Comparison of ENCODE assay signal across 18 cellular contexts in the genomic region with DNA sequence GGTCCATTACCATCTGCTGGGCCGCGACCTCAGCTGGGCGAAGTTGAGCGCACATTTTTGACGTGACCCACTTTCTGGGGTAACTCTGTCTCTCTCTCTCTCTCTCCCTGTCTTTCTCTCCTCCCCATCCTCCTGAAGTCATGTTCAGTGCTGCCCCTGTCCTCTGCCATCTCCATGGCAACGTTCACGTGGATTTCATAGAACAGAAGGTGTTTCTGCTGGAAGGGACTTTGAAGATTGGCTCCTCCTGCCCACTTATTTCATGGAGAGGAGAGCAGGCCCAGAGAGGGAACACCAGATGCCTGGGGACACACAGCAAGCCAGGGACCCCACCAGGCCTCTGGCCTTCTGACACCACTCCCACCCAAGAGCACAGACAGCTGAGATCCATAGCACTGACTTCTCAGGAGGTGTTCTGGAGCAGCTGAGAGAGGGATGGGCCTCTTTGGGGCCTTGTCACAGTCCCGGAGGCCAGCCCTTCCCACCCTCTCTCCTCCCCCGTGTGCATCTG. TPM values are rescaled to one million over a fixed set of nuclear protein-coding genes. Genes with fewer than 3 reads are reported as not detected.
A peak's percentile ranks its signal among the peaks of the same experiment; 100 is the strongest.
DNase-seq lines count a peak whose midpoint lies in the region; ATAC-seq, FAIRE-seq and TF ChIP-seq lines count a peak whose summit lies in the region.
"Had no signal": no experiment of that assay in that cellular context is flagged by ENCODE, and none has a peak within 500 bp of the region (broad histone marks: within the 10 kb centered on the region; RNA-seq: fewer than 3 reads in every experiment).

No MANE protein-coding gene starts in this region.

- H3K14ac ChIP-seq in IMR-90 (replicated peaks; ENCODE audit: low read depth, low read length) (no peak overlapping the region), H1 (ENCODE audit: insufficient read length) (no peak overlapping the region)

- H3K27me3 Mint-ChIP-seq in activated naive CD8-positive, alpha-beta T cell treated with anti-CD3 and anti-CD28 coated beads, Interleukin-2, amount 10 ng/mL, durations not matched to agents 7 days and 5 days = peaks cover 1% of the 10 kb centered on the region
- H3K27me3 Mint-ChIP-seq in activated naive CD8-positive, alpha-beta T cell treated with anti-CD3 and anti-CD28 coated beads for 36 hours = no peaks in the 10 kb centered on the region

- H3K18ac ChIP-seq in IMR-90 (ENCODE audit: low read depth, low read length) (no peak overlapping the region), H1 (ENCODE audit: extremely low read depth, low read length) (no peak overlapping the region)

- no peak overlapping the region for H3K4me3 ChIP-seq in IMR-90 (ENCODE audit: insufficient read depth, low read depth, low read length)
- no peak overlapping the region for H3K4me3 ChIP-seq in H1 (ENCODE audit: extremely low read depth in 1 of 4, insufficient read depth in 2 of 4, low read depth in 3 of 4, low read length in 4 of 4)
- H3K4me3 ChIP-seq in upper lobe of right lung = no peak overlapping the region
- H3K4me3 ChIP-seq: HAP-1 had no signal

- peaks cover 2% of the 10 kb centered on the region for H3K36me3 Mint-ChIP-seq in activated naive CD8-positive, alpha-beta T cell treated with anti-CD3 and anti-CD28 coated beads, Interleukin-2, amount 10 ng/mL, durations not matched to agents 7 days and 5 days
- H3K36me3 Mint-ChIP-seq in activated naive CD8-positive, alpha-beta T cell treated with anti-CD3 and anti-CD28 coated beads for 36 hours = peaks cover 2% of the 10 kb centered on the region

- H2BK5ac ChIP-seq in IMR-90 (ENCODE audit: low read depth, low read length, poor library complexity, severe bottlenecking) = no peak overlapping the region
- no peak overlapping the region for H2BK5ac ChIP-seq in H1 (ENCODE audit: low read depth, low read length)

- peaks cover 15% of the 10 kb centered on the region for H3K9me1 ChIP-seq in IMR-90 (ENCODE audit: insufficient read depth, low read length)

- 93% methylated on average over 5 of the region's 9 CpGs; no CpG with 5 or more reads in 1 of the 2 experiments for WGBS in IMR-90 (ENCODE audit: extremely low coverage in 2 of 2, insufficient read length in 1 of 2), 2 experiments
- WGBS in H1 (ENCODE audit: extremely low coverage in 1 of 2, insufficient coverage in 1 of 2, insufficient read length in 1 of 2, insufficient replicate concordance in 2 of 2, low coverage in 1 of 2, low lambda C conversion rate in 2 of 2, missing lambda C conversion rate in 1 of 2), 2 experiments = 82% methylated on average over 9 of the region's 9 CpGs; no CpG with 5 or more reads in 1 of the 2 experiments

- TF ChIP-seq RAD21 in IMR-90 (IDR thresholded peaks at IDR 0.05; ENCODE audit: low read length) = no peak
- no peak for TF ChIP-seq RAD21 in H1 (IDR thresholded peaks at IDR 0.05 in 1 of 2, conservative IDR thresholded peaks at IDR 0.05 in 1 of 2; ENCODE audit: low read depth in 2 of 2, low read length in 2 of 2)

- no peak overlapping the region for H2BK12ac ChIP-seq in H1 (ENCODE audit: low read depth, low read length)

- peak; percentile 15 for DNase-seq in activated naive CD8-positive, alpha-beta T cell treated with anti-CD3 and anti-CD28 coated beads, Interleukin-2, amount 10 ng/mL, durations not matched to agents 7 days and 5 days
- no peak for DNase-seq in activated naive CD8-positive, alpha-beta T cell treated with anti-CD3 and anti-CD28 coated beads for 36 hours
- DNase-seq in IMR-90 (no peak), H1 (ENCODE audit: low read depth in 1 of 2, low spot score in 2 of 2) (no peak), upper lobe of right lung (peak; percentile 39)
- DNase-seq in activated naive CD4-positive, alpha-beta T cell treated with anti-CD3 and anti-CD28 coated beads, Interleukin-2, amount 50 U/mL, for 16 hours = no peak
- DNase-seq in activated CD8-positive, alpha-beta memory T cell treated with anti-CD3 and anti-CD28 coated beads, Interleukin-2, amount 50 U/mL, for 4 hours = no peak
- DNase-seq: DND-41, KBM-7, NCI-H1105 treated with DMSO at 0.1 percent for 48 hours, NCI-H187, NCI-H446 treated with DMSO at 0.1 percent for 48 hours, NCI-H82, OCI-M1, Right ventricle myocardium superior, SW 1271 had no signal

- no peaks in the 10 kb centered on the region for H3K36me3 ChIP-seq in IMR-90 (ENCODE audit: control insufficient read depth, insufficient read depth, low read length)
- H3K36me3 ChIP-seq in H1 (ENCODE audit: control insufficient read depth in 2 of 4, insufficient read depth in 4 of 4, low read length in 3 of 4) = no peaks in the 10 kb centered on the region
- H3K36me3 ChIP-seq in upper lobe of right lung = no peaks in the 10 kb centered on the region

- POLR2A ChIA-PET in activated naive CD8-positive, alpha-beta T cell treated with anti-CD3 and anti-CD28 coated beads, Interleukin-2, amount 10 ng/mL, durations not matched to agents 7 days and 5 days (lab: Charles Lee) = no interaction called here
- POLR2A ChIA-PET in IMR-90 (lab: Charles Lee; ENCODE audit: unreplicated experiment) (no interaction called here), H1 (lab: Charles Lee; ENCODE audit: partially characterized antibody) (no interaction called here)

- H2AK5ac ChIP-seq in IMR-90 (ENCODE audit: low read depth, low read length) = no peak overlapping the region
- no peak overlapping the region for H2AK5ac ChIP-seq in H1 (ENCODE audit: low read depth, low read length)

- H3K4me2 ChIP-seq in IMR-90 (ENCODE audit: low read depth, low read length) (no peak overlapping the region), H1 (ENCODE audit: insufficient read depth in 1 of 2, low read depth in 2 of 2, low read length in 2 of 2) (no peak overlapping the region)

- FAIRE-seq in H1 (lab: Jason Lieb, UNC) = no peak
- FAIRE-seq: G401.6 had no signal

- H2AK9ac ChIP-seq in IMR-90 (replicated peaks; ENCODE audit: low read depth, low read length, poor library complexity) = peak overlapping the region; percentile 16

- H3K4ac ChIP-seq in IMR-90 (ENCODE audit: low read depth, low read length) (no peak overlapping the region), H1 (replicated peaks; ENCODE audit: insufficient read length, low read depth, low read length) (no peak overlapping the region)

- in situ Hi-C loops in IMR-90 (cut with MboI; ENCODE audit: low sequenced_read_pairs) = loop anchor here (10.0 kb wide), 1 partner anchor 150 kb away; no protein-coding TSS in a partner anchor

- H2BK15ac ChIP-seq in IMR-90 (ENCODE audit: low read depth, low read length) (no peak overlapping the region), H1 (ENCODE audit: low read length) (0 out of 2 replicates have a peak overlapping the region, but pooled peaks have one; percentile 81)

- H4K8ac ChIP-seq in IMR-90 (ENCODE audit: low read depth in 2 of 2, low read length in 2 of 2) (no peak overlapping the region), H1 (ENCODE audit: extremely low read depth, insufficient read depth, low read length) (no peak overlapping the region; the same call in 1 of the 2 replicates)

- dilution Hi-C loops in IMR-90 (cut with HindIII; ENCODE audit: low sequenced_read_pairs, unreplicated experiment) = no loop called here

- H3K23me2 ChIP-seq in H1 (ENCODE audit: low read depth, low read length) = peaks cover 9% of the 10 kb centered on the region; the same call in 1 of the 2 replicates

- no peaks in the 10 kb centered on the region for H3K9me3 Mint-ChIP-seq in activated naive CD8-positive, alpha-beta T cell treated with anti-CD3 and anti-CD28 coated beads, Interleukin-2, amount 10 ng/mL, durations not matched to agents 7 days and 5 days
- no peaks in the 10 kb centered on the region for H3K9me3 Mint-ChIP-seq in activated naive CD8-positive, alpha-beta T cell treated with anti-CD3 and anti-CD28 coated beads for 36 hours

- H2AFZ ChIP-seq in IMR-90 (replicated peaks; ENCODE audit: low read length, poor library complexity) (no peak overlapping the region), H1 (ENCODE audit: low read length) (no peak overlapping the region)

- H3K79me1 ChIP-seq in IMR-90 (ENCODE audit: low read depth in 1 of 2, low read length in 2 of 2) = peaks cover 14 to 18% of the 10 kb centered on the region in 2 experiments
- no peaks in the 10 kb centered on the region for H3K79me1 ChIP-seq in H1 (ENCODE audit: low read depth, low read length)

- H3K4me1 Mint-ChIP-seq in activated naive CD8-positive, alpha-beta T cell treated with anti-CD3 and anti-CD28 coated beads, Interleukin-2, amount 10 ng/mL, durations not matched to agents 7 days and 5 days = peaks cover 26% of the 10 kb centered on the region
- peaks cover 12% of the 10 kb centered on the region for H3K4me1 Mint-ChIP-seq in activated naive CD8-positive, alpha-beta T cell treated with anti-CD3 and anti-CD28 coated beads for 36 hours

- H3K4me1 ChIP-seq in IMR-90 (ENCODE audit: control insufficient read depth, insufficient read depth, low read length) (peaks cover 1% of the 10 kb centered on the region; the same call in 1 of the 2 replicates), H1 (replicated peaks in 1 of 4; ENCODE audit: control insufficient read depth in 3 of 4, insufficient read depth in 4 of 4, low read length in 3 of 4) (peaks cover 0 to 7% (median 4%) of the 10 kb centered on the region in 4 experiments; a peak in 5 of 7 replicates), upper lobe of right lung (peaks cover 8% of the 10 kb centered on the region)

- intact Hi-C loops in IMR-90 (cut with micrococcal nuclease) (no loop called here), upper lobe of right lung (cut with DNase I) (no loop called here)

- H4K20me1 ChIP-seq in IMR-90 (ENCODE audit: insufficient read depth, low read length) = no peaks in the 10 kb centered on the region
- peaks cover under 1% of the 10 kb centered on the region in 2 experiments for H4K20me1 ChIP-seq in H1 (replicated peaks in 1 of 2; ENCODE audit: control insufficient read depth in 1 of 2, insufficient read depth in 2 of 2, low read length in 2 of 2)

- H3K9me3 ChIP-seq in IMR-90 (ENCODE audit: control insufficient read depth, insufficient read depth, low read length) (no peaks in the 10 kb centered on the region), H1 (ENCODE audit: insufficient read depth in 2 of 2, low read depth in 1 of 2, low read length in 1 of 2) (no peaks in the 10 kb centered on the region), upper lobe of right lung (no peaks in the 10 kb centered on the region)
- H3K9me3 ChIP-seq: HAP-1 had no signal

- no peak for TF ChIP-seq EP300 in H1 (IDR thresholded peaks at IDR 0.05; ENCODE audit: borderline replicate concordance in 1 of 2, low read depth in 2 of 2, low read length in 2 of 2)

- H2BK120ac ChIP-seq in IMR-90 (ENCODE audit: low read depth, low read length) = no peak overlapping the region
- H2BK120ac ChIP-seq in H1 (replicated peaks; ENCODE audit: low read depth, low read length) = no peak overlapping the region

- no peak overlapping the region for H3K4me3 Mint-ChIP-seq in activated naive CD8-positive, alpha-beta T cell treated with anti-CD3 and anti-CD28 coated beads, Interleukin-2, amount 10 ng/mL, durations not matched to agents 7 days and 5 days
- no peak overlapping the region for H3K4me3 Mint-ChIP-seq in activated naive CD8-positive, alpha-beta T cell treated with anti-CD3 and anti-CD28 coated beads for 36 hours

- no peak for ATAC-seq in activated naive CD8-positive, alpha-beta T cell treated with anti-CD3 and anti-CD28 coated beads, Interleukin-2, amount 10 ng/mL, durations not matched to agents 7 days and 5 days (ENCODE audit: low read depth)
- ATAC-seq in IMR-90 (ENCODE audit: low read depth) (no peak), upper lobe of right lung (no peak)

- CTCF ChIA-PET in IMR-90 (lab: Yijun Ruan, JAX) (no interaction called here), H1 (lab: Charles Lee; ENCODE audit: partially characterized antibody) (interaction anchor here (0.6 to 1.3 kb wide), 3 partner anchors 9 to 122 kb away, joined by 3 to 5 read pairs (median 3); no protein-coding TSS in a partner anchor)

- TF ChIP-seq CTCF in IMR-90 (conservative IDR thresholded peaks at IDR 0.05; ENCODE audit: low read depth, low read length) (no peak), H1 (IDR thresholded peaks at IDR 0.05; ENCODE audit: control extremely low read depth in 1 of 3, insufficient read depth in 1 of 3, low read depth in 1 of 3, low read length in 3 of 3) (no peak), upper lobe of right lung (IDR thresholded peaks at IDR 0.05) (no peak)

- H2BK20ac ChIP-seq in IMR-90 (ENCODE audit: low read depth, low read length) (no peak overlapping the region), H1 (ENCODE audit: low read length) (no peak overlapping the region)

- peaks cover 0 to 4% of the 10 kb centered on the region in 2 experiments; a peak in 2 of 4 replicates for H3K79me2 ChIP-seq in H1 (ENCODE audit: control insufficient read depth in 1 of 2, insufficient read depth in 2 of 2, low read length in 2 of 2)

- no TSS peak for BruUV-seq in IMR-90 (replicated peaks; lab: Mats Ljungman, UMichigan)

- H3K27me3 ChIP-seq in IMR-90 (ENCODE audit: control insufficient read depth, insufficient read depth, low read length) (no peaks in the 10 kb centered on the region; the same call in 1 of the 2 replicates), H1 (replicated peaks in 1 of 4; ENCODE audit: control insufficient read depth in 3 of 4, extremely low read depth in 1 of 4, insufficient read depth in 3 of 4, low read length in 3 of 4) (peaks cover 0 to 9% (median 2%) of the 10 kb centered on the region in 4 experiments; a peak in 2 of 7 replicates), upper lobe of right lung (no peaks in the 10 kb centered on the region)

- H3K27ac Mint-ChIP-seq in activated naive CD8-positive, alpha-beta T cell treated with anti-CD3 and anti-CD28 coated beads, Interleukin-2, amount 10 ng/mL, durations not matched to agents 7 days and 5 days = no peak overlapping the region
- H3K27ac Mint-ChIP-seq in activated naive CD8-positive, alpha-beta T cell treated with anti-CD3 and anti-CD28 coated beads for 36 hours = no peak overlapping the region

- no peak overlapping the region for H4K91ac ChIP-seq in IMR-90 (ENCODE audit: insufficient read depth, low read depth, low read length)
- peak overlapping the region; percentile 6 for H4K91ac ChIP-seq in H1 (replicated peaks; ENCODE audit: insufficient read length, low read length)

- TF ChIP-seq POLR2A in IMR-90 (IDR thresholded peaks at IDR 0.05; ENCODE audit: low read depth, low read length) (no peak), H1 (IDR thresholded peaks at IDR 0.05; ENCODE audit: control extremely low read depth in 1 of 2, low read depth in 2 of 2, low read length in 2 of 2) (no peak)

- H3K9ac ChIP-seq in IMR-90 (ENCODE audit: low read depth, low read length) (no peak overlapping the region), H1 (replicated peaks in 1 of 4; ENCODE audit: extremely low read depth in 1 of 4, low read depth in 3 of 4, low read length in 3 of 4) (no peak overlapping the region)

- H3K27ac ChIP-seq in IMR-90 (ENCODE audit: insufficient read depth, low read length) (no peak overlapping the region), H1 (ENCODE audit: low read depth, low read length) (no peak overlapping the region), upper lobe of right lung (no peak overlapping the region)

- H3K56ac ChIP-seq in IMR-90 (ENCODE audit: extremely low read depth, insufficient read depth, low read length) = no peak overlapping the region
- no peak overlapping the region for H3K56ac ChIP-seq in H1 (replicated peaks; ENCODE audit: insufficient read length, low read depth, low read length)

- H3K23ac ChIP-seq in IMR-90 (ENCODE audit: low read depth, low read length) = no peak overlapping the region
- no peak overlapping the region for H3K23ac ChIP-seq in H1 (ENCODE audit: insufficient read length)

- H4K5ac ChIP-seq in IMR-90 (ENCODE audit: low read depth, low read length) (no peak overlapping the region), H1 (ENCODE audit: insufficient read length, low read depth, low read length) (no peak overlapping the region)

RNA-seq across cellular contexts. Expression of a gene that starts 4.2 kb away (rescaled TPM):
- total RNA-seq in activated naive CD8-positive, alpha-beta T cell treated with anti-CD3 and anti-CD28 coated beads, Interleukin-2, amount 10 ng/mL, durations not matched to agents 7 days and 5 days = 10 to 100 TPM; 67.7 to 70.5 TPM
- total RNA-seq in activated naive CD8-positive, alpha-beta T cell treated with anti-CD3 and anti-CD28 coated beads for 36 hours = 10 to 100 TPM; 38.3 to 38.8 TPM
- total RNA-seq in IMR-90 (2012; rRNA removed) (19.2 and 20.1 TPM in 2 replicates), upper lobe of right lung (3.6 TPM)
- polyA plus RNA-seq in IMR-90 (2012; rRNA removed) (7.8 and 8.2 TPM in 2 replicates), H1 (2011; rRNA removed) (15.4 and 25.5 TPM in 2 replicates)
- polyA plus RNA-seq in IMR-90 (2012; cell fraction: cytosol; rRNA removed) = 5.4 and 6.1 TPM in 2 replicates
- polyA plus RNA-seq in IMR-90 (2012; cell fraction: nucleus; rRNA removed; ENCODE audit: low replicate concordance) = 7.7 and 18.3 TPM in 2 replicates
- total RNA-seq in H1 (2021; fragmentation: NEBNext Ultra II Directional; extraction: Animal tissue kit (Norgen Biotek cat#: 25700)) = 54.3 and 55.9 TPM in 2 replicates
- 19.4 TPM for polyA plus RNA-seq in H1 (2011; cell fraction: cytosol; rRNA removed)
- 33.2 TPM for polyA plus RNA-seq in H1 (2011; cell fraction: nucleus; rRNA removed)
- 28.0 to 37.5 TPM (median 33.7 TPM) in 4 replicates for polyA plus RNA-seq in H1 (2012, experiment 1 of 2)
- 38.2 TPM for polyA plus RNA-seq in H1 (2012, experiment 2 of 2)
- polyA plus RNA-seq in H1 (2013, experiment 1 of 2) = 21.7 TPM
- polyA plus RNA-seq in H1 (2013, experiment 2 of 2) = 21.4 TPM
- 41.3 and 59.4 TPM in 2 replicates for polyA minus RNA-seq in H1 (2011; rRNA and poly(A)+ RNA removed)
- polyA minus RNA-seq in H1 (2011; cell fraction: cytosol; rRNA and poly(A)+ RNA removed) = 33.2 TPM
- 36.2 TPM for polyA minus RNA-seq in H1 (2011; cell fraction: nucleus; rRNA and poly(A)+ RNA removed)

RNA-seq across cellular contexts. Expression of a gene that starts 34.8 kb away (rescaled TPM):
- 10 to 100 TPM; 16.0 to 17.8 TPM for total RNA-seq in activated naive CD8-positive, alpha-beta T cell treated with anti-CD3 and anti-CD28 coated beads, Interleukin-2, amount 10 ng/mL, durations not matched to agents 7 days and 5 days
- 10 to 100 TPM; 24.0 to 26.5 TPM for total RNA-seq in activated naive CD8-positive, alpha-beta T cell treated with anti-CD3 and anti-CD28 coated beads for 36 hours
- 3.6 TPM in 2 replicates for total RNA-seq in IMR-90 (2012; rRNA removed)
- 7.3 and 10.8 TPM in 2 replicates for polyA plus RNA-seq in IMR-90 (2012; rRNA removed)
- polyA plus RNA-seq in IMR-90 (2012; cell fraction: cytosol; rRNA removed) = 5.2 and 6.1 TPM in 2 replicates
- polyA plus RNA-seq in IMR-90 (2012; cell fraction: nucleus; rRNA removed; ENCODE audit: low replicate concordance) = 17.1 and 61.0 TPM in 2 replicates
- 54.2 and 54.6 TPM in 2 replicates for total RNA-seq in H1 (2021; fragmentation: NEBNext Ultra II Directional; extraction: Animal tissue kit (Norgen Biotek cat#: 25700))
- 55.6 and 71.2 TPM in 2 replicates for polyA plus RNA-seq in H1 (2011; rRNA removed)
- polyA plus RNA-seq in H1 (2011; cell fraction: cytosol; rRNA removed) = 57.9 TPM
- 227 TPM for polyA plus RNA-seq in H1 (2011; cell fraction: nucleus; rRNA removed)
- polyA plus RNA-seq in H1 (2012, experiment 1 of 2) = 41.6 to 54.3 TPM (median 48.8 TPM) in 4 replicates
- 45.5 TPM for polyA plus RNA-seq in H1 (2012, experiment 2 of 2)
- polyA plus RNA-seq in H1 (2013, experiment 1 of 2) = 32.6 TPM
- polyA plus RNA-seq in H1 (2013, experiment 2 of 2) = 32.0 TPM
- polyA minus RNA-seq in H1 (2011; rRNA and poly(A)+ RNA removed) = 17.1 and 20.1 TPM in 2 replicates
- 27.2 TPM for polyA minus RNA-seq in H1 (2011; cell fraction: cytosol; rRNA and poly(A)+ RNA removed)
- 66.0 TPM for polyA minus RNA-seq in H1 (2011; cell fraction: nucleus; rRNA and poly(A)+ RNA removed)
- not detected for total RNA-seq in upper lobe of right lung

RNA-seq across cellular contexts. Expression of a gene that starts 46.0 kb away (rescaled TPM):
- not detected for total RNA-seq in activated naive CD8-positive, alpha-beta T cell treated with anti-CD3 and anti-CD28 coated beads, Interleukin-2, amount 10 ng/mL, durations not matched to agents 7 days and 5 days
- total RNA-seq in activated naive CD8-positive, alpha-beta T cell treated with anti-CD3 and anti-CD28 coated beads for 36 hours = not detected
- total RNA-seq in IMR-90 (2012; rRNA removed) (0.18 and 0.28 TPM in 2 replicates), upper lobe of right lung (not detected)
- polyA plus RNA-seq in IMR-90 (2012; rRNA removed) (0.38 and 0.72 TPM in 2 replicates), H1 (2011; rRNA removed) (0.30 and 0.74 TPM in 2 replicates)
- polyA plus RNA-seq in IMR-90 (2012; cell fraction: cytosol; rRNA removed) = 0.44 and 0.96 TPM in 2 replicates
- polyA plus RNA-seq in IMR-90 (2012; cell fraction: nucleus; rRNA removed; ENCODE audit: low replicate concordance) = 0.72 and 2.1 TPM in 2 replicates
- 0.34 and 0.52 TPM in 2 replicates for total RNA-seq in H1 (2021; fragmentation: NEBNext Ultra II Directional; extraction: Animal tissue kit (Norgen Biotek cat#: 25700))
- polyA plus RNA-seq in H1 (2011; cell fraction: cytosol; rRNA removed) = 0.32 TPM
- polyA plus RNA-seq in H1 (2011; cell fraction: nucleus; rRNA removed) = 2.5 TPM
- polyA plus RNA-seq in H1 (2012, experiment 1 of 2) = 0.08 to 0.20 TPM (median 0.08 TPM) in 3 of 4 replicates, not detected in the other
- polyA plus RNA-seq in H1 (2012, experiment 2 of 2) = 0.10 TPM
- polyA plus RNA-seq in H1 (2013, experiment 1 of 2) = 0.10 TPM
- polyA plus RNA-seq in H1 (2013, experiment 2 of 2) = 0.15 TPM
- polyA minus RNA-seq in H1 (2011; rRNA and poly(A)+ RNA removed) = 0.13 and 0.46 TPM in 2 replicates
- polyA minus RNA-seq in H1 (2011; cell fraction: cytosol; rRNA and poly(A)+ RNA removed) = 1.1 TPM
- polyA minus RNA-seq in H1 (2011; cell fraction: nucleus; rRNA and poly(A)+ RNA removed) = 4.2 TPM

RNA-seq across cellular contexts. Expression of a gene that starts 49.9 kb away (rescaled TPM):
- 10 to 100 TPM; 16.5 to 17.9 TPM for total RNA-seq in activated naive CD8-positive, alpha-beta T cell treated with anti-CD3 and anti-CD28 coated beads, Interleukin-2, amount 10 ng/mL, durations not matched to agents 7 days and 5 days
- total RNA-seq in activated naive CD8-positive, alpha-beta T cell treated with anti-CD3 and anti-CD28 coated beads for 36 hours = 10 to 100 TPM; 21.1 to 23.0 TPM
- total RNA-seq in IMR-90 (2012; rRNA removed) (7.5 and 8.6 TPM in 2 replicates), upper lobe of right lung (43.7 TPM)
- polyA plus RNA-seq in IMR-90 (2012; rRNA removed) (13.4 and 16.2 TPM in 2 replicates), H1 (2011; rRNA removed) (8.7 and 13.3 TPM in 2 replicates)
- 6.5 and 11.7 TPM in 2 replicates for polyA plus RNA-seq in IMR-90 (2012; cell fraction: cytosol; rRNA removed)
- polyA plus RNA-seq in IMR-90 (2012; cell fraction: nucleus; rRNA removed; ENCODE audit: low replicate concordance) = 28.4 and 53.0 TPM in 2 replicates
- total RNA-seq in H1 (2021; fragmentation: NEBNext Ultra II Directional; extraction: Animal tissue kit (Norgen Biotek cat#: 25700)) = 18.6 and 21.5 TPM in 2 replicates
- polyA plus RNA-seq in H1 (2011; cell fraction: cytosol; rRNA removed) = 9.4 TPM
- 22.2 TPM for polyA plus RNA-seq in H1 (2011; cell fraction: nucleus; rRNA removed)
- polyA plus RNA-seq in H1 (2012, experiment 1 of 2) = 7.7 to 10.3 TPM (median 9.2 TPM) in 4 replicates
- polyA plus RNA-seq in H1 (2012, experiment 2 of 2) = 4.2 TPM
- polyA plus RNA-seq in H1 (2013, experiment 1 of 2) = 7.5 TPM
- 7.0 TPM for polyA plus RNA-seq in H1 (2013, experiment 2 of 2)
- 13.1 and 14.6 TPM in 2 replicates for polyA minus RNA-seq in H1 (2011; rRNA and poly(A)+ RNA removed)
- polyA minus RNA-seq in H1 (2011; cell fraction: cytosol; rRNA and poly(A)+ RNA removed) = 15.0 TPM
- 13.0 TPM for polyA minus RNA-seq in H1 (2011; cell fraction: nucleus; rRNA and poly(A)+ RNA removed)

Comparison
In these comparisons a context has a peak if more than half of its experiments do, and no peak if none do; other contexts are left out.
1. DNase-seq: peak in activated naive CD8-positive, alpha-beta T cell treated with anti-CD3 and anti-CD28 coated beads, Interleukin-2, amount 10 ng/mL, durations not matched to agents 7 days and 5 days (single experiment) and upper lobe of right lung (single experiment); none in activated naive CD8-positive, alpha-beta T cell treated with anti-CD3 and anti-CD28 coated beads for 36 hours (single experiment), IMR-90 (single experiment), H1 (0 of 2), activated naive CD4-positive, alpha-beta T cell treated with anti-CD3 and anti-CD28 coated beads, Interleukin-2, amount 50 U/mL, for 16 hours (single experiment) and activated CD8-positive, alpha-beta memory T cell treated with anti-CD3 and anti-CD28 coated beads, Interleukin-2, amount 50 U/mL, for 4 hours (single experiment).